9 cellular contexts compared by ENCODE assay signal in genomic region chr7:112411186-112411795, GRCh38. TPM values are rescaled to one million over a fixed set of nuclear protein-coding genes. Genes with fewer than 3 reads are reported as not detected.
DNase-seq lines count a peak whose midpoint lies in the region; ATAC-seq and TF ChIP-seq lines count a peak whose summit lies in the region.
"Had no signal": no experiment of that assay in that cellular context is flagged by ENCODE, and none has a peak within 500 bp of the region (broad histone marks: within the 10 kb centered on the region; RNA-seq: fewer than 3 reads in every experiment).

No MANE protein-coding gene starts in this region.

- WGBS in IMR-90 (ENCODE audit: extremely low coverage in 2 of 2, insufficient read length in 1 of 2), 2 experiments: no CpG with 5 or more reads among the region's 7 CpGs

- H2AK5ac ChIP-seq in IMR-90 (ENCODE audit: low read depth, low read length): no peak overlapping the region

- H2BK5ac ChIP-seq in IMR-90 (ENCODE audit: low read depth, low read length, poor library complexity, severe bottlenecking): no peak overlapping the region

- H3K9me1 ChIP-seq in IMR-90 (ENCODE audit: insufficient read depth, low read length): no peaks in the 10 kb centered on the region

- peak; percentile 74 for ATAC-seq in IMR-90 (ENCODE audit: low read depth)
- peak; percentile 62 for ATAC-seq in upper lobe of right lung
- no peak for ATAC-seq in omental fat pad (ENCODE audit: low FRiP score)

- H3K36me3 ChIP-seq in IMR-90 (ENCODE audit: control insufficient read depth, insufficient read depth, low read length) (no peaks in the 10 kb centered on the region), upper lobe of right lung (no peaks in the 10 kb centered on the region)

- no peak overlapping the region for H4K5ac ChIP-seq in IMR-90 (ENCODE audit: low read depth, low read length)

- no peaks in the 10 kb centered on the region for H4K20me1 ChIP-seq in IMR-90 (ENCODE audit: insufficient read depth, low read length)

- H3K4me1 ChIP-seq in IMR-90 (ENCODE audit: control insufficient read depth, insufficient read depth, low read length): peaks cover 3% of the 10 kb centered on the region; the same call in 1 of the 2 replicates
- H3K4me1 ChIP-seq in upper lobe of right lung: peaks cover 21% of the 10 kb centered on the region

- no peak overlapping the region for H2AFZ ChIP-seq in IMR-90 (replicated peaks; ENCODE audit: low read length, poor library complexity)

- H3K23ac ChIP-seq in IMR-90 (ENCODE audit: low read depth, low read length): no peak overlapping the region

- H3K27me3 ChIP-seq in IMR-90 (ENCODE audit: control insufficient read depth, insufficient read depth, low read length) (peaks cover 12% of the 10 kb centered on the region), upper lobe of right lung (no peaks in the 10 kb centered on the region)

- no peak overlapping the region for H3K4me3 ChIP-seq in AG09309 (ENCODE audit: control insufficient read depth, low read depth, low read length)
- H3K4me3 ChIP-seq in IMR-90 (ENCODE audit: insufficient read depth, low read depth, low read length): no peak overlapping the region
- H3K4me3 ChIP-seq in WI38 (ENCODE audit: low read depth, low read length): no peak overlapping the region
- no peak overlapping the region for H3K4me3 ChIP-seq in upper lobe of right lung

- no peak for DNase-seq in AG09309 (ENCODE audit: low read depth)
- peak; percentile 62 for DNase-seq in IMR-90
- DNase-seq in iris pigment epithelial cell (ENCODE audit: low read depth): peak; percentile 60
- no peak for DNase-seq in upper lobe of right lung
- no peak for DNase-seq in omental fat pad (ENCODE audit: low spot score)
- DNase-seq in activated CD4-positive, alpha-beta T cell treated with anti-CD3 and anti-CD28 coated beads, Interleukin-2, amount 50 U/mL, for 1 hour: no peak
- DNase-seq in activated T-cell treated with anti-CD3 and anti-CD28 coated beads for 4 hours: no peak
- DNase-seq: activated naive CD8-positive, alpha-beta T cell treated with anti-CD3 and anti-CD28 coated beads, Interleukin-2, amount 10 ng/mL, durations not matched to agents 7 days and 5 days had no signal

- H2BK15ac ChIP-seq in IMR-90 (ENCODE audit: low read depth, low read length): no peak overlapping the region

- H3K18ac ChIP-seq in IMR-90 (ENCODE audit: low read depth, low read length): no peak overlapping the region

- intact Hi-C loops in IMR-90 (cut with micrococcal nuclease) (loop anchor here (1.0 to 10.0 kb wide), 6 partner anchors 204 to 658 kb away; partner anchors contain the start of genes DOCK4 and ZNF277), upper lobe of right lung (cut with DNase I) (no loop called here)

- no peak overlapping the region for H4K91ac ChIP-seq in IMR-90 (ENCODE audit: insufficient read depth, low read depth, low read length)

- no peak overlapping the region for H2BK20ac ChIP-seq in IMR-90 (ENCODE audit: low read depth, low read length)

- H2AK9ac ChIP-seq in IMR-90 (replicated peaks; ENCODE audit: low read depth, low read length, poor library complexity): no peak overlapping the region

- no peak overlapping the region for H3K9ac ChIP-seq in IMR-90 (ENCODE audit: low read depth, low read length)

- TF ChIP-seq CTCF in AG09309 (IDR thresholded peaks at IDR 0.05; ENCODE audit: control insufficient read depth, insufficient read depth, low read depth, low read length, missing control alignments): peak; percentile 63
- TF ChIP-seq CTCF in IMR-90 (conservative IDR thresholded peaks at IDR 0.05; ENCODE audit: low read depth, low read length): peak; percentile 78
- TF ChIP-seq CTCF in WI38 (IDR thresholded peaks at IDR 0.05; ENCODE audit: low read depth, low read length): peak; percentile 68
- peak; percentile 62 for TF ChIP-seq CTCF in upper lobe of right lung (IDR thresholded peaks at IDR 0.05)
- no peak for TF ChIP-seq CTCF in omental fat pad (IDR thresholded peaks at IDR 0.05)

- POLR2A ChIA-PET in IMR-90 (lab: Charles Lee; ENCODE audit: unreplicated experiment): no interaction called here

- no peak overlapping the region for H3K4ac ChIP-seq in IMR-90 (ENCODE audit: low read depth, low read length)

- CTCF ChIA-PET in IMR-90 (lab: Yijun Ruan, JAX): interaction anchor here (0.6 to 1.3 kb wide), 2 partner anchors 74 to 640 kb away, joined by 3 to 4 read pairs; no protein-coding TSS in a partner anchor

- no peak overlapping the region for H3K14ac ChIP-seq in IMR-90 (replicated peaks; ENCODE audit: low read depth, low read length)

- no peak overlapping the region for H4K8ac ChIP-seq in IMR-90 (ENCODE audit: low read depth in 2 of 2, low read length in 2 of 2)

- peak; percentile 82 for TF ChIP-seq RAD21 in IMR-90 (IDR thresholded peaks at IDR 0.05; ENCODE audit: low read length)

- no peak for TF ChIP-seq POLR2A in IMR-90 (IDR thresholded peaks at IDR 0.05; ENCODE audit: low read depth, low read length)

- H3K56ac ChIP-seq in IMR-90 (ENCODE audit: extremely low read depth, insufficient read depth, low read length): no peak overlapping the region

- dilution Hi-C loops in IMR-90 (cut with HindIII; ENCODE audit: low sequenced_read_pairs, unreplicated experiment): no loop called here

- H3K27ac ChIP-seq in IMR-90 (ENCODE audit: insufficient read depth, low read length): no peak overlapping the region
- no peak overlapping the region for H3K27ac ChIP-seq in upper lobe of right lung

- no peak overlapping the region for H2BK120ac ChIP-seq in IMR-90 (ENCODE audit: low read depth, low read length)

- H3K4me2 ChIP-seq in IMR-90 (ENCODE audit: low read depth, low read length): no peak overlapping the region

- no peaks in the 10 kb centered on the region for H3K79me1 ChIP-seq in IMR-90 (ENCODE audit: low read depth in 1 of 2, low read length in 2 of 2)

- in situ Hi-C loops in IMR-90 (cut with MboI; ENCODE audit: low sequenced_read_pairs): loop anchor here (10.0 kb wide), 2 partner anchors 206 to 666 kb away; partner anchors contain the start of genes DOCK4 and ZNF277

- BruUV-seq in IMR-90 (replicated peaks; lab: Mats Ljungman, UMichigan): no TSS peak

- H3K9me3 ChIP-seq in IMR-90 (ENCODE audit: control insufficient read depth, insufficient read depth, low read length) (no peaks in the 10 kb centered on the region), upper lobe of right lung (no peaks in the 10 kb centered on the region)

TF ChIP-seq in IMR-90, 13 proteins besides CTCF, POLR2A, EP300 and RAD21:
- peak; percentile 55 for TF ChIP-seq SMC3 (IDR thresholded peaks at IDR 0.05; ENCODE audit: low read depth, low read length)
- no peak for TF ChIP-seq ELK1 (IDR thresholded peaks at IDR 0.05; ENCODE audit: borderline replicate concordance, low read depth, low read length)
- no peak for TF ChIP-seq RCOR1 (IDR thresholded peaks at IDR 0.05; ENCODE audit: insufficient replicate concordance, low read length)
- no peak for TF ChIP-seq USF2 (IDR thresholded peaks at IDR 0.05; ENCODE audit: low read depth, low read length)
- no peak for TF ChIP-seq MXI1 (IDR thresholded peaks at IDR 0.05; ENCODE audit: borderline replicate concordance, low read depth, low read length)
- TF ChIP-seq MAZ (IDR thresholded peaks at IDR 0.05; ENCODE audit: borderline replicate concordance, low read depth, low read length): no peak
- no peak for TF ChIP-seq CEBPB (IDR thresholded peaks at IDR 0.05; ENCODE audit: low read depth, low read length)
- no peak for TF ChIP-seq CHD1 (IDR thresholded peaks at IDR 0.05; ENCODE audit: low read depth, low read length)
- TF ChIP-seq FOS (IDR thresholded peaks at IDR 0.05; ENCODE audit: low read depth, low read length): no peak
TF ChIP-seq in IMR-90: peak in this region for 1.

RNA-seq across cellular contexts. Expression of gene IFRD1, which starts 39.0 kb away (rescaled TPM):
- total RNA-seq in IMR-90 (2012; rRNA removed): 18.3 and 24.2 TPM in 2 replicates
- polyA plus RNA-seq in IMR-90 (2012; rRNA removed): 16.6 and 25.3 TPM in 2 replicates
- 4.5 and 4.9 TPM in 2 replicates for polyA plus RNA-seq in IMR-90 (2012; cell fraction: cytosol; rRNA removed)
- 10.1 and 62.2 TPM in 2 replicates for polyA plus RNA-seq in IMR-90 (2012; cell fraction: nucleus; rRNA removed; ENCODE audit: low replicate concordance)
- 49.9 TPM for total RNA-seq in upper lobe of right lung
- 10 to 100 TPM; 78.5 to 85.1 (median 80.4) TPM for total RNA-seq in omental fat pad

Comparison
In these comparisons a context has a peak if more than half of its experiments do, and no peak if none do; other contexts are left out.
1. DNase-seq: peak in IMR-90 (single experiment) and iris pigment epithelial cell (single experiment); none in AG09309 (single experiment), upper lobe of right lung (single experiment), omental fat pad (single experiment), activated CD4-positive, alpha-beta T cell treated with anti-CD3 and anti-CD28 coated beads, Interleukin-2, amount 50 U/mL, for 1 hour (single experiment) and activated T-cell treated with anti-CD3 and anti-CD28 coated beads for 4 hours (single experiment).
2. CTCF ChIP-seq: peak in AG09309 (single experiment), IMR-90 (single experiment), WI38 (single experiment) and upper lobe of right lung (single experiment); none in omental fat pad (0 of 3).